In the genomic region with DNA sequence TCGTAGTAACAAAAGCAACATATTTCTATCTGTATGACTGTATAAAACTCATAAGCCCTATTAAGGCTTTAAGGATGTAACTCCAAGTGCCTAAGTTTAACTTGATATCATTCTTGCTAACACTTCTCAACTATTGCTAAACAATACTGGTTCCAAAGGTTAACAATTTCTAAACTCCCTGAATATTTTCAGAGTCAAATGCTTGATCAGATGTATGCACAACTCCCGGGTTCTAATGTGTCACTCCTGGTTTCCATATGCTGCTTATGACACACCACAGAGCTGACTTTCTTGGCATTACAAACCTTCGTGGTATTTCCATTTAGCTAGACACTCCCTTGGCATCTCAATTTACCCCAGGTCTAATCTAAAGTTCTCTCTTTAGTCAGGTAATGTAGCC, we compare ENCODE assay signal across 23 cellular contexts. TPM values are rescaled to one million over a fixed set of nuclear protein-coding genes. Genes with fewer than 3 reads are reported as not detected.
DNase-seq lines count a peak whose midpoint lies in the region; ATAC-seq, FAIRE-seq and TF ChIP-seq lines count a peak whose summit lies in the region.
"Had no signal": no experiment of that assay in that cellular context is flagged by ENCODE, and none has a peak within 500 bp of the region (broad histone marks: within the 10 kb centered on the region; RNA-seq: fewer than 3 reads in every experiment).

No MANE protein-coding gene starts in this region.

- TF ChIP-seq CTCF in RWPE2 (IDR thresholded peaks at IDR 0.05; ENCODE audit: poor library complexity, severe bottlenecking) (no peak), epithelial cell of esophagus (IDR thresholded peaks at IDR 0.05; ENCODE audit: insufficient read depth, low read depth, low read length, missing control alignments) (no peak), osteoblast (IDR thresholded peaks at IDR 0.05; ENCODE audit: extremely low read depth, low read depth, low read length) (no peak)

- no peak overlapping the region for H3K4me2 ChIP-seq in osteoblast (ENCODE audit: insufficient read depth, low read length)
- H3K4me2 ChIP-seq: BLaER1 had no signal

- H3K27ac ChIP-seq in RWPE2 (ENCODE audit: poor library complexity, severe bottlenecking) (peak overlapping the region; percentile 59), osteoblast (ENCODE audit: low read depth, low read length) (peak overlapping the region; percentile 34), right cardiac atrium (ENCODE audit: low read length) (no peak overlapping the region), aorta (ENCODE audit: low read depth in 1 of 2, low read length in 2 of 2) (no peak overlapping the region)
- H3K27ac ChIP-seq: BLaER1, coronary artery, heart right ventricle, thoracic aorta had no signal

- H3K4me1 ChIP-seq in RWPE2 (ENCODE audit: insufficient read depth, poor library complexity, severe bottlenecking): peaks cover 8% of the 10 kb centered on the region
- H3K4me1 ChIP-seq in osteoblast (ENCODE audit: insufficient read depth, low read length): peaks cover 18% of the 10 kb centered on the region
- H3K4me1 ChIP-seq in right cardiac atrium (ENCODE audit: control insufficient read depth, insufficient read depth, low read length): no peaks in the 10 kb centered on the region
- H3K4me1 ChIP-seq in aorta (ENCODE audit: control insufficient read depth in 1 of 2, insufficient read depth in 2 of 2, low read length in 2 of 2): no peaks in the 10 kb centered on the region
- H3K4me1 ChIP-seq: BLaER1, heart right ventricle had no signal

- intact Hi-C loops in right cardiac atrium (cut with DNase I) (no loop called here), aorta (cut with DNase I) (no loop called here)

- no peak for FAIRE-seq in GM19239 (lab: Jason Lieb, UNC)
- FAIRE-seq: endothelial cell of umbilical vein, GM12892, small intestine had no signal

- DNase-seq in HCEC 1CT (peak; percentile 85), RWPE2 (ENCODE audit: low spot score) (no peak), epithelial cell of esophagus (ENCODE audit: low read depth) (peak; percentile 90), osteoblast (ENCODE audit: insufficient read length, low spot score, missing footprints) (no peak), right cardiac atrium (no peak), GM19239 (ENCODE audit: insufficient read length, low spot score) (no peak), NCI-H2227 treated with DMSO at 0.1 percent for 48 hours (lab: John Stamatoyannopoulos, UW) (no peak), aorta (no peak)
- DNase-seq: activated CD4-positive, alpha-beta T cell treated with anti-CD3 and anti-CD28 coated beads for 48 hours; activated effector memory CD4-positive, alpha-beta T cell treated with anti-CD3 and anti-CD28 coated beads, Interleukin-2, amount 50 U/mL, for 16 hours; anterior cingulate cortex; GDM1; heart right ventricle; Kasumi-1; naive B cell; NCI-H1417; small intestine had no signal

- H2AFZ ChIP-seq in osteoblast (ENCODE audit: low read length): no peak overlapping the region

- no peaks in the 10 kb centered on the region for H4K20me1 ChIP-seq in osteoblast (ENCODE audit: insufficient read depth, low read length)
- H4K20me1 ChIP-seq: BLaER1 had no signal

- H3K79me2 ChIP-seq in osteoblast (ENCODE audit: insufficient read depth, low read length): no peaks in the 10 kb centered on the region

- H3K27me3 ChIP-seq in RWPE2 (ENCODE audit: insufficient read depth, poor library complexity, severe bottlenecking): no peaks in the 10 kb centered on the region
- H3K27me3 ChIP-seq in osteoblast (ENCODE audit: insufficient read depth, low read length): no peaks in the 10 kb centered on the region
- no peaks in the 10 kb centered on the region for H3K27me3 ChIP-seq in right cardiac atrium (ENCODE audit: control insufficient read depth, insufficient read depth)
- no peaks in the 10 kb centered on the region for H3K27me3 ChIP-seq in aorta (ENCODE audit: control insufficient read depth in 1 of 2, insufficient read depth in 2 of 2, low read length in 1 of 2)
- H3K27me3 ChIP-seq: BLaER1, heart right ventricle had no signal

- ATAC-seq in RWPE2 (ENCODE audit: low read depth) (peak; percentile 99), right cardiac atrium (no peak), aorta (ENCODE audit: low FRiP score) (no peak)
- ATAC-seq: heart right ventricle had no signal

- WGBS in right cardiac atrium: 84% methylated on average over 3 of the region's 3 CpGs
- WGBS in aorta, 2 donors: 57 to 59% methylated on average over 3 of the region's 3 CpGs

- H3K36me3 ChIP-seq in RWPE2 (ENCODE audit: low read depth): peaks cover 14% of the 10 kb centered on the region; the same call in 1 of the 2 replicates
- peaks cover 38% of the 10 kb centered on the region for H3K36me3 ChIP-seq in osteoblast (ENCODE audit: insufficient read depth, low read length)
- H3K36me3 ChIP-seq in aorta (ENCODE audit: control insufficient read depth in 1 of 2, insufficient read depth in 2 of 2, low read length in 1 of 2): peaks cover 3 to 9% of the 10 kb centered on the region in 2 donors
- H3K36me3 ChIP-seq: BLaER1 had no signal

- no peaks in the 10 kb centered on the region for H3K9me3 ChIP-seq in RWPE2 (ENCODE audit: severe bottlenecking)
- no peaks in the 10 kb centered on the region for H3K9me3 ChIP-seq in osteoblast (ENCODE audit: low read depth, low read length)
- H3K9me3 ChIP-seq in right cardiac atrium (ENCODE audit: control insufficient read depth, low read length): no peaks in the 10 kb centered on the region
- no peaks in the 10 kb centered on the region for H3K9me3 ChIP-seq in aorta (ENCODE audit: control insufficient read depth, low read length)
- H3K9me3 ChIP-seq: thoracic aorta had no signal

- H3K4me3 ChIP-seq in RWPE2 (ENCODE audit: severe bottlenecking): no peak overlapping the region
- no peak overlapping the region for H3K4me3 ChIP-seq in epithelial cell of esophagus (ENCODE audit: low read length)
- H3K4me3 ChIP-seq in osteoblast (ENCODE audit: insufficient read depth, low read length): no peak overlapping the region
- no peak overlapping the region for H3K4me3 ChIP-seq in right cardiac atrium (ENCODE audit: low read length)
- H3K4me3 ChIP-seq in aorta (ENCODE audit: low read length in 2 of 2): no peak overlapping the region
- H3K4me3 ChIP-seq: BLaER1, coronary artery, heart right ventricle, thoracic aorta had no signal

RNA-seq across cellular contexts. Expression of a gene that starts 26.3 kb away (rescaled TPM):
- 32.7 and 42.3 TPM in 2 replicates for total RNA-seq in osteoblast
- 1 to 10 TPM; 3.7 to 6.2 (median 4.2) TPM for total RNA-seq in right cardiac atrium
- polyA plus RNA-seq in right cardiac atrium: 2.6 TPM
- total RNA-seq in aorta: 10 to 100 TPM; 19.0 to 48.3 TPM
- 10 to 100 TPM in 1 of 2 donors, 1 to 10 TPM in 1; 1.3 to 17.8 TPM for polyA plus RNA-seq in aorta
- total RNA-seq: HT-29 had no signal

RNA-seq across cellular contexts. Expression of a gene that starts 43.1 kb away (rescaled TPM):
- not detected in 2 replicates for total RNA-seq in osteoblast
- total RNA-seq in right cardiac atrium: not detected
- not detected for polyA plus RNA-seq in right cardiac atrium
- total RNA-seq in aorta: not detected
- polyA plus RNA-seq in aorta: not detected
- total RNA-seq: endothelial cell of umbilical vein, heart right ventricle, HT-29, thoracic aorta had no signal
- polyA plus RNA-seq: endothelial cell of umbilical vein, heart right ventricle, small intestine had no signal

Comparison
In these comparisons a context has a peak if more than half of its experiments do, and no peak if none do; other contexts are left out.
1. DNase-seq: peak in HCEC 1CT (single experiment) and epithelial cell of esophagus (single experiment); none in RWPE2 (single experiment), osteoblast (single experiment), right cardiac atrium (0 of 3), GM19239 (single experiment), NCI-H2227 treated with DMSO at 0.1 percent for 48 hours (single experiment) and aorta (0 of 2).
2. H3K27ac ChIP-seq: peak in RWPE2 (single experiment) and osteoblast (single experiment); none in right cardiac atrium (single experiment) and aorta (0 of 2).